11 cellular contexts compared by ENCODE assay signal in genomic region chr3:134327594-134327975, GRCh38. TPM values are rescaled to one million over a fixed set of nuclear protein-coding genes. Genes with fewer than 3 reads are reported as not detected.
A peak's percentile ranks its signal among the peaks of the same experiment; 100 is the strongest.
DNase-seq lines count a peak whose midpoint lies in the region; ATAC-seq, FAIRE-seq and TF ChIP-seq lines count a peak whose summit lies in the region.
"Had no signal": no experiment of that assay in that cellular context is flagged by ENCODE, and none has a peak within 500 bp of the region (broad histone marks: within the 10 kb centered on the region; RNA-seq: fewer than 3 reads in every experiment).

No MANE protein-coding gene starts in this region.

- no peaks in the 10 kb centered on the region for H3K9me3 ChIP-seq in heart left ventricle

- no peaks in the 10 kb centered on the region for H3K36me3 Mint-ChIP-seq in activated T-helper 2 cell treated with anti-CD3 and anti-CD28 coated beads, Interferon-gamma antibody, Interleukin-2, Interleukin-4, amounts not matched to agents 10 μg/mL and 5 μg/mL and 100 μg/mL, durations not matched to agents 14 hours and 24 hours and 36 hours (ENCODE audit: low read depth)

- no peak for TF ChIP-seq POLR2A in heart left ventricle (IDR thresholded peaks at IDR 0.05)

- peak in 1 of 4 donors; percentile 10 for ATAC-seq in heart left ventricle
- no peak for ATAC-seq in Right ventricle myocardium superior (ENCODE audit: poor library complexity)
- no peak for ATAC-seq in HG03460 (IDR thresholded peaks at IDR 0.05; ENCODE audit: unreplicated experiment)

- peaks cover 0 to 54% (median 40%) of the 10 kb centered on the region in 12 donors for H3K4me1 ChIP-seq in heart left ventricle

- H3K4me3 ChIP-seq in heart left ventricle (no peak overlapping the region), astrocyte of the spinal cord (ENCODE audit: low read depth, low read length) (no peak overlapping the region)

- no peaks in the 10 kb centered on the region for H3K9me3 Mint-ChIP-seq in activated T-helper 2 cell treated with anti-CD3 and anti-CD28 coated beads, Interferon-gamma antibody, Interleukin-2, Interleukin-4, amounts not matched to agents 10 μg/mL and 5 μg/mL and 100 μg/mL, durations not matched to agents 14 hours and 24 hours and 36 hours

- no peaks in the 10 kb centered on the region for H3K36me3 ChIP-seq in heart left ventricle

- no peak for DNase-seq in heart left ventricle
- DNase-seq in Right ventricle myocardium superior = no peak
- DNase-seq in astrocyte of the spinal cord (ENCODE audit: low read depth, low spot score) = peak; percentile 81
- peak; percentile 60 for DNase-seq in urothelium cell line (ENCODE audit: low spot score)
- DNase-seq in activated CD4-positive, alpha-beta T cell treated with anti-CD3 and anti-CD28 coated beads, Interleukin-2, amount 50 U/mL, for 48 hours = no peak
- no peak for DNase-seq in activated T-helper 2 cell treated with anti-CD3 and anti-CD28 coated beads, Interferon-gamma antibody, Interleukin-2, Interleukin-4, amounts not matched to agents 10 μg/mL and 5 μg/mL and 100 μg/mL, durations not matched to agents 14 hours and 24 hours and 36 hours (ENCODE audit: low spot score)
- DNase-seq: activated CD8-positive, alpha-beta memory T cell treated with anti-CD3 and anti-CD28 coated beads, Interleukin-2, amount 50 U/mL, for 4 hours; RPMI8226 had no signal

- no peaks in the 10 kb centered on the region for H3K4me1 Mint-ChIP-seq in activated T-helper 2 cell treated with anti-CD3 and anti-CD28 coated beads, Interferon-gamma antibody, Interleukin-2, Interleukin-4, amounts not matched to agents 10 μg/mL and 5 μg/mL and 100 μg/mL, durations not matched to agents 14 hours and 24 hours and 36 hours (ENCODE audit: low read depth)

- WGBS in heart left ventricle, 4 donors = 72 to 80% (median 77%) methylated on average over 4 of the region's 4 CpGs

- no peak overlapping the region for H3K27ac Mint-ChIP-seq in activated T-helper 2 cell treated with anti-CD3 and anti-CD28 coated beads, Interferon-gamma antibody, Interleukin-2, Interleukin-4, amounts not matched to agents 10 μg/mL and 5 μg/mL and 100 μg/mL, durations not matched to agents 14 hours and 24 hours and 36 hours

- H3K27me3 Mint-ChIP-seq in activated T-helper 2 cell treated with anti-CD3 and anti-CD28 coated beads, Interferon-gamma antibody, Interleukin-2, Interleukin-4, amounts not matched to agents 10 μg/mL and 5 μg/mL and 100 μg/mL, durations not matched to agents 14 hours and 24 hours and 36 hours (ENCODE audit: low read depth) = peaks cover 8% of the 10 kb centered on the region

- in situ Hi-C loops in astrocyte of the spinal cord (cut with HindIII; ENCODE audit: low sequenced_read_pairs) = no loop called here

- no peaks in the 10 kb centered on the region for H3K27me3 ChIP-seq in heart left ventricle
- H3K27me3 ChIP-seq in layer of hippocampus (ENCODE audit: control insufficient read depth, insufficient read depth, low read length) = no peaks in the 10 kb centered on the region

- TF ChIP-seq CTCF in heart left ventricle (IDR thresholded peaks at IDR 0.05) = no peak
- no peak for TF ChIP-seq CTCF in astrocyte of the spinal cord (IDR thresholded peaks at IDR 0.05; ENCODE audit: low read depth, low read length)

- intact Hi-C loops in heart left ventricle (cut with DNase I) (no loop called here), Right ventricle myocardium superior (cut with DNase I) (no loop called here)
- intact Hi-C loops in activated T-helper 2 cell treated with anti-CD3 and anti-CD28 coated beads, Interferon-gamma antibody, Interleukin-2, Interleukin-4, amounts not matched to agents 10 μg/mL and 5 μg/mL and 100 μg/mL, durations not matched to agents 14 hours and 24 hours and 36 hours (cut with micrococcal nuclease) = no loop called here

- FAIRE-seq in urothelium cell line (lab: Jason Lieb, UNC) = no peak
- FAIRE-seq: A204.1 had no signal

- peak overlapping the region in 8 of 12 donors; percentile 3 to 67 (median 37) for H3K27ac ChIP-seq in heart left ventricle
- peak overlapping the region; percentile 30 for H3K27ac ChIP-seq in layer of hippocampus (ENCODE audit: low read depth, low read length)

- no peak overlapping the region for H3K4me3 Mint-ChIP-seq in activated T-helper 2 cell treated with anti-CD3 and anti-CD28 coated beads, Interferon-gamma antibody, Interleukin-2, Interleukin-4, amounts not matched to agents 10 μg/mL and 5 μg/mL and 100 μg/mL, durations not matched to agents 14 hours and 24 hours and 36 hours (ENCODE audit: low read depth)

RNA-seq across cellular contexts. Expression of gene AMOTL2, which starts 46.7 kb away (rescaled TPM):
- total RNA-seq in heart left ventricle = 100 to 1,000 TPM in 1 of 9 donors, 10 to 100 TPM in 8; 26.0 to 109 (median 50.0) TPM
- 10 to 100 TPM; 19.0 to 36.4 TPM for polyA plus RNA-seq in heart left ventricle
- total RNA-seq in Right ventricle myocardium superior = 63.0 TPM
- not detected in 2 replicates for total RNA-seq in activated T-helper 2 cell treated with anti-CD3 and anti-CD28 coated beads, Interferon-gamma antibody, Interleukin-2, Interleukin-4, amounts not matched to agents 10 μg/mL and 5 μg/mL and 100 μg/mL, durations not matched to agents 14 hours and 24 hours and 36 hours

Comparison
In these comparisons a context has a peak if more than half of its experiments do, and no peak if none do; other contexts are left out.
1. DNase-seq: peak in astrocyte of the spinal cord (single experiment) and urothelium cell line (single experiment); none in heart left ventricle (0 of 5), Right ventricle myocardium superior (single experiment), activated CD4-positive, alpha-beta T cell treated with anti-CD3 and anti-CD28 coated beads, Interleukin-2, amount 50 U/mL, for 48 hours (0 of 2) and activated T-helper 2 cell treated with anti-CD3 and anti-CD28 coated beads, Interferon-gamma antibody, Interleukin-2, Interleukin-4, amounts not matched to agents 10 μg/mL and 5 μg/mL and 100 μg/mL, durations not matched to agents 14 hours and 24 hours and 36 hours (single experiment).
2. RNA of gene AMOTL2, which starts 46.7 kb away (total RNA-seq): 63.0 TPM in Right ventricle myocardium superior (single experiment) and 26.0 to 109 TPM in heart left ventricle; not detected in activated T-helper 2 cell treated with anti-CD3 and anti-CD28 coated beads, Interferon-gamma antibody, Interleukin-2, Interleukin-4, amounts not matched to agents 10 μg/mL and 5 μg/mL and 100 μg/mL, durations not matched to agents 14 hours and 24 hours and 36 hours; every median in the first group is over 10 times any median in the second.